Comparison of ENCODE assay signal across 8 cellular contexts in the genomic region with DNA sequence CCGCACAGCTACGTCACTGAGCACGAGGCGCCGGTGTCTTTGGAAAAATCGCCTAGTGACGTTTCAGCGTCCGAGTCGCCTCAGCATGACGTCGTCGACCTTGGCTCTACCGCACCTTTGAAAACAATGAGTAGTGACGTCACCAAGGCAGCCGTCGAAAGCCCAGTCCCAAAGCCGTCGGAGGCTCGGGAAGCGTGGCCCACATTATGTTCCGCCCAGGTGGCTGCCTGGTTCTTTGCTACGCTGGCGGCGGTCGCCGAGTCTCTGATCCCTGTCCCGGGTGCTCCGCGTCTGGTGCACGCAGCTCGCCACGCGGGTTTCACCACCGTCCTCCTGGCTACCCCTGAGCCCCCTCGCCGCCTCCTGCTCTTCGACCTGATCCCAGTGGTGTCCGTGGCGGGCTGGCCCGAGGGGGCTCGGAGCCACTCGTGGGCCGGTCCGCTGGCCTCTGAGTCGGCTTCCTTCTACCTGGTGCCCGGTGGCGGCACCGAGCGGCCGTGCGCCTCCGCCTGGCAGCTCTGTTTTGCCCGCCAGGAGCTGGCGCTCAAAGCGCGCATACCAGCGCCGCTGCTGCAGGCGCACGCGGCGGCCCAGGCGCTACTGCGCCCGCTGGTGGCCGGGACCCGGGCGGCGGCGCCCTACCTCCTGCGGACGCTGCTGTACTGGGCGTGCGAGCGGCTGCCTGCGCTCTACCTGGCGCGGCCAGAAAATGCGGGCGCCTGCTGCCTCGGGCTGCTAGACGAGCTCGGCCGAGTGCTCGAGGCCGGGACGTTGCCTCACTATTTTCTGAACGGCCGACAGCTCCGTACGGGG. TPM values are rescaled to one million over a fixed set of nuclear protein-coding genes. Genes with fewer than 3 reads are reported as not detected.
A peak's percentile ranks its signal among the peaks of the same experiment; 100 is the strongest.
DNase-seq lines count a peak whose midpoint lies in the region; ATAC-seq and TF ChIP-seq lines count a peak whose summit lies in the region.

No MANE protein-coding gene starts in this region.

- peak; percentile 98 for TF ChIP-seq CTCF in RWPE2 (IDR thresholded peaks at IDR 0.05; ENCODE audit: poor library complexity, severe bottlenecking)

- intact Hi-C loops in activated T-helper 2 cell treated with anti-CD3 and anti-CD28 coated beads, Interferon-gamma antibody, Interleukin-2, Interleukin-4, amounts not matched to agents 10 μg/mL and 5 μg/mL and 100 μg/mL, durations not matched to agents 14 hours and 24 hours and 36 hours (cut with micrococcal nuclease) = loop anchor here (1.0 to 5.0 kb wide), 4 partner anchors 80 to 621 kb away; partner anchors contain the start of genes EIF5A and SENP3

- H3K4me1 Mint-ChIP-seq in activated T-helper 2 cell treated with anti-CD3 and anti-CD28 coated beads, Interferon-gamma antibody, Interleukin-2, Interleukin-4, amounts not matched to agents 10 μg/mL and 5 μg/mL and 100 μg/mL, durations not matched to agents 14 hours and 24 hours and 36 hours (ENCODE audit: low read depth) = peaks cover 30% of the 10 kb centered on the region
- peaks cover 32 to 36% of the 10 kb centered on the region in 2 donors for H3K4me1 Mint-ChIP-seq in natural killer cell treated with Interleukin-12 subunit alpha and Interleukin-12 subunit beta and Interleukin-15 and Interleukin-18, amount 100 ng/mL, for 72 hours (ENCODE audit: low read depth in 2 of 2)

- peak; percentile 98 for DNase-seq in DMS53 (lab: John Stamatoyannopoulos, UW)
- DNase-seq in RWPE2 (ENCODE audit: low spot score) = peak; percentile 80
- DNase-seq in activated T-helper 2 cell treated with anti-CD3 and anti-CD28 coated beads, Interferon-gamma antibody, Interleukin-2, Interleukin-4, amounts not matched to agents 10 μg/mL and 5 μg/mL and 100 μg/mL, durations not matched to agents 14 hours and 24 hours and 36 hours (ENCODE audit: low spot score) = peak; percentile 80
- peak; percentile 43 for DNase-seq in fibroblast of the conjunctiva (ENCODE audit: low read depth)
- peak; percentile 86 for DNase-seq in natural killer cell treated with Interleukin-12 subunit alpha and Interleukin-12 subunit beta and Interleukin-15 and Interleukin-18, amount 100 ng/mL, for 72 hours (ENCODE audit: low spot score)
- DNase-seq in stimulated activated naive CD4-positive, alpha-beta T cell (lab: John Stamatoyannopoulos, UW) = peak; percentile 69 to 86 (median 74)

- H3K27me3 ChIP-seq in HUES48 (ENCODE audit: control insufficient read depth, insufficient read depth, low read length) (peaks cover 24% of the 10 kb centered on the region), RWPE2 (ENCODE audit: insufficient read depth, poor library complexity, severe bottlenecking) (no peaks in the 10 kb centered on the region)

- peak; percentile 52 for ATAC-seq in RWPE2 (ENCODE audit: low read depth)
- peak; percentile 82 to 83 for ATAC-seq in natural killer cell treated with Interleukin-12 subunit alpha and Interleukin-12 subunit beta and Interleukin-15 and Interleukin-18, amount 100 ng/mL, for 72 hours
- ATAC-seq in GM21515 (IDR thresholded peaks at IDR 0.05; ENCODE audit: unreplicated experiment) = no peak

- H3K9ac ChIP-seq in HUES48 (ENCODE audit: low read depth, low read length) = peak overlapping the region; percentile 50; the same call in 1 of the 2 replicates

- H3K4me3 Mint-ChIP-seq in activated T-helper 2 cell treated with anti-CD3 and anti-CD28 coated beads, Interferon-gamma antibody, Interleukin-2, Interleukin-4, amounts not matched to agents 10 μg/mL and 5 μg/mL and 100 μg/mL, durations not matched to agents 14 hours and 24 hours and 36 hours (ENCODE audit: low read depth) = peak overlapping the region; percentile 85
- H3K4me3 Mint-ChIP-seq in natural killer cell treated with Interleukin-12 subunit alpha and Interleukin-12 subunit beta and Interleukin-15 and Interleukin-18, amount 100 ng/mL, for 72 hours = peak overlapping the region; percentile 94

- peak overlapping the region; percentile 23 for H3K27ac ChIP-seq in HUES48 (ENCODE audit: low read depth, low read length)
- H3K27ac ChIP-seq in RWPE2 (ENCODE audit: poor library complexity, severe bottlenecking) = peak overlapping the region; percentile 82

- H3K4me3 ChIP-seq in HUES48 (ENCODE audit: low read depth, low read length) = peak overlapping the region; percentile 92
- H3K4me3 ChIP-seq in RWPE2 (ENCODE audit: severe bottlenecking) = peak overlapping the region; percentile 44

- H3K9me3 Mint-ChIP-seq in activated T-helper 2 cell treated with anti-CD3 and anti-CD28 coated beads, Interferon-gamma antibody, Interleukin-2, Interleukin-4, amounts not matched to agents 10 μg/mL and 5 μg/mL and 100 μg/mL, durations not matched to agents 14 hours and 24 hours and 36 hours = no peaks in the 10 kb centered on the region
- no peaks in the 10 kb centered on the region for H3K9me3 Mint-ChIP-seq in natural killer cell treated with Interleukin-12 subunit alpha and Interleukin-12 subunit beta and Interleukin-15 and Interleukin-18, amount 100 ng/mL, for 72 hours

- H3K36me3 Mint-ChIP-seq in activated T-helper 2 cell treated with anti-CD3 and anti-CD28 coated beads, Interferon-gamma antibody, Interleukin-2, Interleukin-4, amounts not matched to agents 10 μg/mL and 5 μg/mL and 100 μg/mL, durations not matched to agents 14 hours and 24 hours and 36 hours (ENCODE audit: low read depth) = peaks cover 22% of the 10 kb centered on the region
- no peaks in the 10 kb centered on the region for H3K36me3 Mint-ChIP-seq in natural killer cell treated with Interleukin-12 subunit alpha and Interleukin-12 subunit beta and Interleukin-15 and Interleukin-18, amount 100 ng/mL, for 72 hours

- H3K9me3 ChIP-seq in HUES48 (ENCODE audit: control insufficient read depth, insufficient read depth, low read length) = no peaks in the 10 kb centered on the region
- no peaks in the 10 kb centered on the region for H3K9me3 ChIP-seq in RWPE2 (ENCODE audit: severe bottlenecking)

- H3K4me1 ChIP-seq in HUES48 (ENCODE audit: control insufficient read depth, insufficient read depth, low read length) (peaks cover 26% of the 10 kb centered on the region), RWPE2 (ENCODE audit: insufficient read depth, poor library complexity, severe bottlenecking) (peaks cover 5% of the 10 kb centered on the region)

- H3K36me3 ChIP-seq in HUES48 (ENCODE audit: control insufficient read depth, insufficient read depth, low read length) (no peaks in the 10 kb centered on the region), RWPE2 (ENCODE audit: low read depth) (no peaks in the 10 kb centered on the region)

- H3K27ac Mint-ChIP-seq in activated T-helper 2 cell treated with anti-CD3 and anti-CD28 coated beads, Interferon-gamma antibody, Interleukin-2, Interleukin-4, amounts not matched to agents 10 μg/mL and 5 μg/mL and 100 μg/mL, durations not matched to agents 14 hours and 24 hours and 36 hours = peak overlapping the region; percentile 95
- H3K27ac Mint-ChIP-seq in natural killer cell treated with Interleukin-12 subunit alpha and Interleukin-12 subunit beta and Interleukin-15 and Interleukin-18, amount 100 ng/mL, for 72 hours = peak overlapping the region in 1 of 2 donors; percentile 86

- peaks cover 20% of the 10 kb centered on the region for H3K27me3 Mint-ChIP-seq in activated T-helper 2 cell treated with anti-CD3 and anti-CD28 coated beads, Interferon-gamma antibody, Interleukin-2, Interleukin-4, amounts not matched to agents 10 μg/mL and 5 μg/mL and 100 μg/mL, durations not matched to agents 14 hours and 24 hours and 36 hours (ENCODE audit: low read depth)
- peaks cover 13% of the 10 kb centered on the region in 2 donors for H3K27me3 Mint-ChIP-seq in natural killer cell treated with Interleukin-12 subunit alpha and Interleukin-12 subunit beta and Interleukin-15 and Interleukin-18, amount 100 ng/mL, for 72 hours

RNA-seq across cellular contexts. Expression of gene TMEM102, which starts 1.5 kb away (rescaled TPM):
- 13.4 and 14.8 TPM in 2 replicates for total RNA-seq in activated T-helper 2 cell treated with anti-CD3 and anti-CD28 coated beads, Interferon-gamma antibody, Interleukin-2, Interleukin-4, amounts not matched to agents 10 μg/mL and 5 μg/mL and 100 μg/mL, durations not matched to agents 14 hours and 24 hours and 36 hours
- total RNA-seq in natural killer cell treated with Interleukin-12 subunit alpha and Interleukin-12 subunit beta and Interleukin-15 and Interleukin-18, amount 100 ng/mL, for 72 hours = 10 to 100 TPM; 11.2 to 14.2 TPM

RNA-seq across cellular contexts. Expression of gene FGF11, which starts 2.5 kb away (rescaled TPM):
- 4.8 and 6.1 TPM in 2 replicates for total RNA-seq in activated T-helper 2 cell treated with anti-CD3 and anti-CD28 coated beads, Interferon-gamma antibody, Interleukin-2, Interleukin-4, amounts not matched to agents 10 μg/mL and 5 μg/mL and 100 μg/mL, durations not matched to agents 14 hours and 24 hours and 36 hours
- total RNA-seq in natural killer cell treated with Interleukin-12 subunit alpha and Interleukin-12 subunit beta and Interleukin-15 and Interleukin-18, amount 100 ng/mL, for 72 hours = 1 to 10 TPM; 1.9 to 4.5 TPM

RNA-seq across cellular contexts. Expression of gene CHRNB1, which starts 8.1 kb away (rescaled TPM):
- 6.6 and 6.9 TPM in 2 replicates for total RNA-seq in activated T-helper 2 cell treated with anti-CD3 and anti-CD28 coated beads, Interferon-gamma antibody, Interleukin-2, Interleukin-4, amounts not matched to agents 10 μg/mL and 5 μg/mL and 100 μg/mL, durations not matched to agents 14 hours and 24 hours and 36 hours
- 10 to 100 TPM; 10.4 to 13.7 TPM for total RNA-seq in natural killer cell treated with Interleukin-12 subunit alpha and Interleukin-12 subunit beta and Interleukin-15 and Interleukin-18, amount 100 ng/mL, for 72 hours

RNA-seq across cellular contexts. Expression of gene SPEM3, which starts 8.1 kb away (rescaled TPM):
- not detected in 2 replicates for total RNA-seq in activated T-helper 2 cell treated with anti-CD3 and anti-CD28 coated beads, Interferon-gamma antibody, Interleukin-2, Interleukin-4, amounts not matched to agents 10 μg/mL and 5 μg/mL and 100 μg/mL, durations not matched to agents 14 hours and 24 hours and 36 hours
- not detected for total RNA-seq in natural killer cell treated with Interleukin-12 subunit alpha and Interleukin-12 subunit beta and Interleukin-15 and Interleukin-18, amount 100 ng/mL, for 72 hours

RNA-seq across cellular contexts. Expression of gene SPEM2, which starts 11.3 kb away (rescaled TPM):
- not detected in 2 replicates for total RNA-seq in activated T-helper 2 cell treated with anti-CD3 and anti-CD28 coated beads, Interferon-gamma antibody, Interleukin-2, Interleukin-4, amounts not matched to agents 10 μg/mL and 5 μg/mL and 100 μg/mL, durations not matched to agents 14 hours and 24 hours and 36 hours
- total RNA-seq in natural killer cell treated with Interleukin-12 subunit alpha and Interleukin-12 subunit beta and Interleukin-15 and Interleukin-18, amount 100 ng/mL, for 72 hours = not detected

Comparison
In these comparisons a context has a peak if more than half of its experiments do, and no peak if none do; other contexts are left out.
1. DNase-seq: peak in every context shown above with its lines; median percentile 98 in DMS53; 86 in natural killer cell treated with Interleukin-12 subunit alpha and Interleukin-12 subunit beta and Interleukin-15 and Interleukin-18, amount 100 ng/mL, for 72 hours; 80 in RWPE2; 80 in activated T-helper 2 cell treated with anti-CD3 and anti-CD28 coated beads, Interferon-gamma antibody, Interleukin-2, Interleukin-4, amounts not matched to agents 10 μg/mL and 5 μg/mL and 100 μg/mL, durations not matched to agents 14 hours and 24 hours and 36 hours; 74 in stimulated activated naive CD4-positive, alpha-beta T cell; 43 in fibroblast of the conjunctiva.